ENCODE assay signal across 8 cellular contexts in the genomic region with DNA sequence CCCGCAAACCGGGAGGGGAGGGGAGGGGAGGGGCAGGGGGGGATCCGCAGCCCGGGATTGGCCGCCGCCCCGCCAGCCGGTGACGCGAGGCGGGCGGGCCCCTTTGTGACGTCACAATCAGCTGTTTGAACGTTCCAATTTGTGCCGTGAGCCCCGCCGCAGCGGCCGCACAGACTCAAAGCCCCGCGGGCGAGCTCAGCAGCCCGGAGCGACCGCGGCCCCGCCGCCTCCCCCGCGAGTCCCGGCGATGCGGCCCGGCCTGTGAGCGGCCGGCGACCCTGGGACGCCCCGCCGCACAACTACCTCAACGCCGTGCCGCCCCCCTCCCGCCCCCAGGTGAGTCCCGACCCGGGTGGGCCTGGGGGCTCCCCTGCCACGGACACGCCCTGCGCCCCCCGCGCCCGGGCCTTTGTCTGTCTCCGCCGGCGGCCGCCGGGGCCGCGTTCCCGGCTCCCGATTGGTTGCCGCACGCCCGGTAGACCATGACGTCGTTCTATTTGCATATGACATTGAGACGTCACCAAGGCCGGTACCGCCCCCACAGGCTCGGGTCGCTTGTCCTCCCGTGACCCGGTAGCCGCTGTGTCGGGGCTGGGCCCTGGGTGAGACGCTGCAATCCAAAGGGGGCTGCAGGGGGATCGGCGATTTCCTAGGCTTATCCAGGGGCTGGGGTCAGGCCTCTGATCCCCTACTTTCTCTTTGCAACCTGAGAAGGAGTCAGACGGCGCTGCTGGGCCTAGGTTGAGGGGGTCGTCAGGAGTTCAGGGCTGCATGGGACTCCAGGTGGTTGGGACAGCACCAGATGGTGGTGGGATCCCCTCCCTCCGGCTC. TPM values are rescaled to one million over a fixed set of nuclear protein-coding genes. Genes with fewer than 3 reads are reported as not detected.
DNase-seq lines count a peak whose midpoint lies in the region; ATAC-seq and TF ChIP-seq lines count a peak whose summit lies in the region.

TSS of gene TP53INP2 (plus strand) at position 168 of the 831 bp plus-strand sequence. CDS start 4,396 bp downstream, outside the sequence.

- H3K36me3 ChIP-seq in RWPE2 (ENCODE audit: low read depth), result no peaks in the 10 kb centered on the region

- peak within 1 kb of the TSS; percentile 90 for H3K4me3 ChIP-seq in RWPE2 (ENCODE audit: severe bottlenecking)
- peak within 1 kb of the TSS; percentile 81 for H3K4me3 ChIP-seq in fibroblast of mammary gland (ENCODE audit: control insufficient read depth, low read depth, low read length)

- H3K27ac ChIP-seq in RWPE2 (ENCODE audit: poor library complexity, severe bottlenecking), result peak within 1 kb of the TSS; percentile 41

- peak within 1 kb of the TSS; percentile 88 to 100 (median 98) for H3K27ac Mint-ChIP-seq in naive thymus-derived CD8-positive, alpha-beta T cell
- peak within 1 kb of the TSS; percentile 92 for H3K27ac Mint-ChIP-seq in stimulated activated memory B cell treated with anti-CD40 and anti-IgM and Interleukin-4, amounts not matched to agents 10 μg/mL and 1 μg/mL and 100 μg/mL, for 72 hours

- no peaks in the 10 kb centered on the region for H3K9me3 ChIP-seq in RWPE2 (ENCODE audit: severe bottlenecking)

- TF ChIP-seq CTCF in RWPE2 (IDR thresholded peaks at IDR 0.05; ENCODE audit: poor library complexity, severe bottlenecking) (no peak), fibroblast of mammary gland (conservative IDR thresholded peaks at IDR 0.05; ENCODE audit: control insufficient read depth, insufficient read depth, low read depth, low read length) (no peak)

- peaks cover 16 to 37% (median 21%) of the 10 kb centered on the region in 4 donors for H3K4me1 Mint-ChIP-seq in naive thymus-derived CD8-positive, alpha-beta T cell
- H3K4me1 Mint-ChIP-seq in stimulated activated memory B cell treated with anti-CD40 and anti-IgM and Interleukin-4, amounts not matched to agents 10 μg/mL and 1 μg/mL and 100 μg/mL, for 72 hours, result peaks cover 40% of the 10 kb centered on the region

- H3K27me3 Mint-ChIP-seq in naive thymus-derived CD8-positive, alpha-beta T cell, result peaks cover 0 to 10% (median 5%) of the 10 kb centered on the region in 5 donors
- peaks cover 17% of the 10 kb centered on the region for H3K27me3 Mint-ChIP-seq in stimulated activated memory B cell treated with anti-CD40 and anti-IgM and Interleukin-4, amounts not matched to agents 10 μg/mL and 1 μg/mL and 100 μg/mL, for 72 hours

- peak; percentile 25 for ATAC-seq in RWPE2 (ENCODE audit: low read depth)
- ATAC-seq in naive thymus-derived CD8-positive, alpha-beta T cell, result peak; percentile 51 to 66
- ATAC-seq in stimulated activated memory B cell treated with anti-CD40 and anti-IgM and Interleukin-4, amounts not matched to agents 10 μg/mL and 1 μg/mL and 100 μg/mL, for 72 hours, result peak; percentile 79

- DNase-seq in DMS153 treated with DMSO at 0.1 percent for 48 hours (lab: John Stamatoyannopoulos, UW; ENCODE audit: unreplicated experiment), result peak; percentile 87
- peak; percentile 53 for DNase-seq in GOT3 (lab: John Stamatoyannopoulos, UW)
- DNase-seq in M059J (ENCODE audit: low read depth), result peak; percentile 90
- DNase-seq in RWPE2 (ENCODE audit: low spot score), result peak; percentile 97
- DNase-seq in activated T-helper 9 cell treated with anti-CD3 and anti-CD28 coated beads, Interleukin-2, amount 50 U/mL, for 16 hours (ENCODE audit: low read depth), result peak; percentile 76
- DNase-seq in fibroblast of mammary gland (ENCODE audit: low read depth), result peak; percentile 88
- DNase-seq in naive thymus-derived CD8-positive, alpha-beta T cell, result peak; percentile 73 to 94 (median 89)

- H3K27me3 ChIP-seq in RWPE2 (ENCODE audit: insufficient read depth, poor library complexity, severe bottlenecking), result no peaks in the 10 kb centered on the region

- no peaks in the 10 kb centered on the region for H3K36me3 Mint-ChIP-seq in naive thymus-derived CD8-positive, alpha-beta T cell
- no peaks in the 10 kb centered on the region for H3K36me3 Mint-ChIP-seq in stimulated activated memory B cell treated with anti-CD40 and anti-IgM and Interleukin-4, amounts not matched to agents 10 μg/mL and 1 μg/mL and 100 μg/mL, for 72 hours

- H3K4me1 ChIP-seq in RWPE2 (ENCODE audit: insufficient read depth, poor library complexity, severe bottlenecking), result peaks cover 15% of the 10 kb centered on the region

- H3K9me3 Mint-ChIP-seq in naive thymus-derived CD8-positive, alpha-beta T cell, result no peaks in the 10 kb centered on the region
- H3K9me3 Mint-ChIP-seq in stimulated activated memory B cell treated with anti-CD40 and anti-IgM and Interleukin-4, amounts not matched to agents 10 μg/mL and 1 μg/mL and 100 μg/mL, for 72 hours, result no peaks in the 10 kb centered on the region

- POLR2A ChIA-PET in naive thymus-derived CD8-positive, alpha-beta T cell (lab: Charles Lee), result interaction anchor here (0.6 to 1.7 kb wide), 6 partner anchors 27 to 831 kb away, joined by 3 to 17 read pairs (median 4); partner anchors contain the start of gene PIGU

- peak within 1 kb of the TSS; percentile 88 to 98 (median 94) for H3K4me3 Mint-ChIP-seq in naive thymus-derived CD8-positive, alpha-beta T cell
- peak within 1 kb of the TSS; percentile 99 for H3K4me3 Mint-ChIP-seq in stimulated activated memory B cell treated with anti-CD40 and anti-IgM and Interleukin-4, amounts not matched to agents 10 μg/mL and 1 μg/mL and 100 μg/mL, for 72 hours

RNA-seq across cellular contexts. Expression of gene TP53INP2, which starts in this region (rescaled TPM):
- total RNA-seq in M059J (2014; rRNA removed; shearing (Covaris generic)), result 11.3 and 17.4 TPM in 2 replicates
- total RNA-seq in naive thymus-derived CD8-positive, alpha-beta T cell, result 1 to 10 TPM; 1.7 to 1.8 TPM
- under 1 TPM; 0.08 to 0.64 (median 0.53) TPM for polyA plus RNA-seq in naive thymus-derived CD8-positive, alpha-beta T cell

Comparison
In these comparisons a context has a peak if more than half of its experiments do, and no peak if none do; other contexts are left out.
1. Peak in every context shown above with its lines: DNase-seq, ATAC-seq, H3K4me3 ChIP-seq and H3K27ac ChIP-seq.
2. ATAC-seq: peak in every context shown above with its lines; median percentile 79 in stimulated activated memory B cell treated with anti-CD40 and anti-IgM and Interleukin-4, amounts not matched to agents 10 μg/mL and 1 μg/mL and 100 μg/mL, for 72 hours; 58 in naive thymus-derived CD8-positive, alpha-beta T cell; 25 in RWPE2.